8 cellular contexts compared by ENCODE assay signal in genomic region chr6:105424177-105424783, GRCh38. TPM values are rescaled to one million over a fixed set of nuclear protein-coding genes. Genes with fewer than 3 reads are reported as not detected.
A peak's percentile ranks its signal among the peaks of the same experiment; 100 is the strongest.
DNase-seq lines count a peak whose midpoint lies in the region; ATAC-seq and TF ChIP-seq lines count a peak whose summit lies in the region.

No MANE protein-coding gene starts in this region.

- peaks cover 21% of the 10 kb centered on the region for H3K4me1 ChIP-seq in PC-9 (replicated peaks; ENCODE audit: insufficient read depth)

- H3K27ac ChIP-seq in PC-9 = no peak overlapping the region

- no peak overlapping the region for H3K27ac Mint-ChIP-seq in activated T-cell treated with anti-CD3 and anti-CD28 coated beads, Interleukin-2, amount 50 U/mL, for 24 hours

- peaks cover 3% of the 10 kb centered on the region for H3K9me3 Mint-ChIP-seq in activated T-cell treated with anti-CD3 and anti-CD28 coated beads, Interleukin-2, amount 50 U/mL, for 24 hours

- H3K4me3 ChIP-seq in PC-9 (no peak overlapping the region), foreskin fibroblast (ENCODE audit: low read depth in 1 of 2, low read length in 2 of 2) (no peak overlapping the region)

- POLR2A ChIA-PET in PC-9 (lab: Charles Lee; ENCODE audit: unreplicated experiment) = no interaction called here

- no peaks in the 10 kb centered on the region for H3K4me1 Mint-ChIP-seq in activated T-cell treated with anti-CD3 and anti-CD28 coated beads, Interleukin-2, amount 50 U/mL, for 24 hours (ENCODE audit: low read depth)

- H3K27me3 ChIP-seq in PC-9 (ENCODE audit: insufficient read depth, low read depth) = no peaks in the 10 kb centered on the region

- H3K27me3 Mint-ChIP-seq in activated T-cell treated with anti-CD3 and anti-CD28 coated beads, Interleukin-2, amount 50 U/mL, for 24 hours = peaks cover 7% of the 10 kb centered on the region

- no peaks in the 10 kb centered on the region for H3K9me2 ChIP-seq in PC-9 (ENCODE audit: insufficient read depth)

- no peaks in the 10 kb centered on the region for H3K79me2 ChIP-seq in PC-9 (ENCODE audit: low read depth)

- H4K20me1 ChIP-seq in PC-9 (ENCODE audit: insufficient read depth) = no peaks in the 10 kb centered on the region

- DNase-seq in Right ventricle myocardium superior (no peak), Right ventricle myocardium inferior (ENCODE audit: missing footprints) (no peak), HT-29 (ENCODE audit: low spot score) (peak; percentile 66), PC-9 (peak; percentile 43 to 57), foreskin fibroblast (peak in 1 of 2 donors; percentile 74), renal cortical epithelial cell (ENCODE audit: low read depth) (peak; percentile 54)
- peak; percentile 71 for DNase-seq in activated T-cell treated with anti-CD3 and anti-CD28 coated beads, Interleukin-2, amount 50 U/mL, for 24 hours

- peak; percentile 87 for TF ChIP-seq CTCF in PC-9 (conservative IDR thresholded peaks at IDR 0.05)
- TF ChIP-seq CTCF in foreskin fibroblast (IDR thresholded peaks at IDR 0.05; ENCODE audit: low read depth, low read length) = peak; percentile 61

- H3K4me3 Mint-ChIP-seq in activated T-cell treated with anti-CD3 and anti-CD28 coated beads, Interleukin-2, amount 50 U/mL, for 24 hours = no peak overlapping the region

- BruUV-seq in PC-9 (replicated peaks; lab: Mats Ljungman, UMichigan) = no TSS peak

- ATAC-seq in Right ventricle myocardium superior (ENCODE audit: poor library complexity) = peak; percentile 70
- no peak for ATAC-seq in Right ventricle myocardium inferior
- no peak for ATAC-seq in GM19328 (IDR thresholded peaks at IDR 0.05; ENCODE audit: unreplicated experiment)

- intact Hi-C loops in Right ventricle myocardium superior (cut with DNase I) = loop anchor here (2.0 kb wide), 1 partner anchor 337 kb away; no protein-coding TSS in a partner anchor
- intact Hi-C loops in Right ventricle myocardium inferior (cut with DNase I) = loop anchor here (2.0 kb wide), 1 partner anchor 337 kb away; no protein-coding TSS in a partner anchor
- intact Hi-C loops in PC-9 (cut with micrococcal nuclease; ENCODE audit: unreplicated experiment) = loop anchor here (1.0 to 10.0 kb wide), 3 partner anchors 107 to 337 kb away; no protein-coding TSS in a partner anchor

- CTCF ChIA-PET in PC-9 (lab: Charles Lee) = interaction anchor here (0.9 kb wide), 1 partner anchor 337 kb away, joined by 4 read pairs; no protein-coding TSS in a partner anchor

- no peak overlapping the region for H3K4me2 ChIP-seq in PC-9

- no peaks in the 10 kb centered on the region for H3K36me3 ChIP-seq in PC-9 (ENCODE audit: low read depth)

- peaks cover 25% of the 10 kb centered on the region for H3F3A ChIP-seq in PC-9 (ENCODE audit: insufficient read depth, low read depth)

- H2AFZ ChIP-seq in PC-9 = no peak overlapping the region

- H3K9me3 ChIP-seq in PC-9 (ENCODE audit: insufficient read depth, low read depth) = peaks cover 10% of the 10 kb centered on the region; the same call in 1 of the 2 replicates

- no peaks in the 10 kb centered on the region for H3K36me3 Mint-ChIP-seq in activated T-cell treated with anti-CD3 and anti-CD28 coated beads, Interleukin-2, amount 50 U/mL, for 24 hours (ENCODE audit: low read depth)

RNA-seq across cellular contexts. Expression of gene PREP, which starts 21.4 kb away (rescaled TPM):
- 23.0 TPM for total RNA-seq in Right ventricle myocardium superior
- 26.6 TPM for total RNA-seq in Right ventricle myocardium inferior
- total RNA-seq in HT-29 (2014; rRNA removed; shearing (Covaris generic)) = 14.0 and 15.0 TPM in 2 replicates
- total RNA-seq in PC-9 (2021) = 35.8 and 36.7 TPM in 2 replicates
- total RNA-seq in renal cortical epithelial cell = 15.3 and 38.4 TPM in 2 replicates

Comparison
In these comparisons a context has a peak if more than half of its experiments do, and no peak if none do; other contexts are left out.
1. DNase-seq: peak in HT-29 (single experiment), PC-9 (2 of 2), activated T-cell treated with anti-CD3 and anti-CD28 coated beads, Interleukin-2, amount 50 U/mL, for 24 hours (single experiment) and renal cortical epithelial cell (single experiment); none in Right ventricle myocardium superior (single experiment) and Right ventricle myocardium inferior (single experiment).